Comparison of ENCODE assay signal across 2 cellular contexts in the genomic region with DNA sequence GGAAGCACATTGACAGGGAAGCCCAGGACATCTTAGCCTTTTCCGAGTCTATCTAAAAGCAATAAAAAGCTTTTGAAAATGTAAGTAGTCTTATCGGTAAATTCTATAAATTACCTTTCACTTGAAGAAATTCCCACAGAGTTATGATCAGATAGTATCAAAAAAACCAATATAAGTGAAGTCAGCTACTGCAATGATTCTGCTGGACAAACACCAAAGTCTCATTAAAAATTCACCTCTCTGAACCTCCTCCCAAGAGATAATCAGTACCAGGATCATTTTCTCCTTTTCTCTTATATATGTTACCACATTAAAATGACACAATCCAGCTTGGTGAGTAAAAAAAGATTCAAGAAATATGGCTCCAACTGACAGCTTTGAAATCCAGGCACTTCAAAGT.
A peak's percentile ranks its signal among the peaks of the same experiment; 100 is the strongest.
TF ChIP-seq lines count a peak whose summit lies in the region.

No MANE protein-coding gene starts in this region.

TF ChIP-seq in HEK293, 187 proteins besides CTCF, POLR2A, EP300 and RAD21 (continued from another document and continues in another):
- TF ChIP-seq, protein P1, sequence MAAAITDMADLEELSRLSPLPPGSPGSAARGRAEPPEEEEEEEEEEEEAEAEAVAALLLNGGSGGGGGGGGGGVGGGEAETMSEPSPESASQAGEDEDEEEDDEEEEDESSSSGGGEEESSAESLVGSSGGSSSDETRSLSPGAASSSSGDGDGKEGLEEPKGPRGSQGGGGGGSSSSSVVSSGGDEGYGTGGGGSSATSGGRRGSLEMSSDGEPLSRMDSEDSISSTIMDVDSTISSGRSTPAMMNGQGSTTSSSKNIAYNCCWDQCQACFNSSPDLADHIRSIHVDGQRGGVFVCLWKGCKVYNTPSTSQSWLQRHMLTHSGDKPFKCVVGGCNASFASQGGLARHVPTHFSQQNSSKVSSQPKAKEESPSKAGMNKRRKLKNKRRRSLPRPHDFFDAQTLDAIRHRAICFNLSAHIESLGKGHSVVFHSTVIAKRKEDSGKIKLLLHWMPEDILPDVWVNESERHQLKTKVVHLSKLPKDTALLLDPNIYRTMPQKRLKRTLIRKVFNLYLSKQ (tag by site-specific recombination; IDR thresholded peaks at IDR 0.05; ENCODE audit: borderline replicate concordance), result no peak
- no peak for TF ChIP-seq ZNF843 (tag by site-specific recombination; IDR thresholded peaks at IDR 0.05)
- no peak for TF ChIP-seq ZNF175 (tag by site-specific recombination; IDR thresholded peaks at IDR 0.05)
- TF ChIP-seq ZNF350 (tag by site-specific recombination; IDR thresholded peaks at IDR 0.05), result no peak
- TF ChIP-seq, protein P2, sequence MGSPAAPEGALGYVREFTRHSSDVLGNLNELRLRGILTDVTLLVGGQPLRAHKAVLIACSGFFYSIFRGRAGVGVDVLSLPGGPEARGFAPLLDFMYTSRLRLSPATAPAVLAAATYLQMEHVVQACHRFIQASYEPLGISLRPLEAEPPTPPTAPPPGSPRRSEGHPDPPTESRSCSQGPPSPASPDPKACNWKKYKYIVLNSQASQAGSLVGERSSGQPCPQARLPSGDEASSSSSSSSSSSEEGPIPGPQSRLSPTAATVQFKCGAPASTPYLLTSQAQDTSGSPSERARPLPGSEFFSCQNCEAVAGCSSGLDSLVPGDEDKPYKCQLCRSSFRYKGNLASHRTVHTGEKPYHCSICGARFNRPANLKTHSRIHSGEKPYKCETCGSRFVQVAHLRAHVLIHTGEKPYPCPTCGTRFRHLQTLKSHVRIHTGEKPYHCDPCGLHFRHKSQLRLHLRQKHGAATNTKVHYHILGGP (tag by site-specific recombination; IDR thresholded peaks at IDR 0.05), result no peak
- TF ChIP-seq, protein P3, sequence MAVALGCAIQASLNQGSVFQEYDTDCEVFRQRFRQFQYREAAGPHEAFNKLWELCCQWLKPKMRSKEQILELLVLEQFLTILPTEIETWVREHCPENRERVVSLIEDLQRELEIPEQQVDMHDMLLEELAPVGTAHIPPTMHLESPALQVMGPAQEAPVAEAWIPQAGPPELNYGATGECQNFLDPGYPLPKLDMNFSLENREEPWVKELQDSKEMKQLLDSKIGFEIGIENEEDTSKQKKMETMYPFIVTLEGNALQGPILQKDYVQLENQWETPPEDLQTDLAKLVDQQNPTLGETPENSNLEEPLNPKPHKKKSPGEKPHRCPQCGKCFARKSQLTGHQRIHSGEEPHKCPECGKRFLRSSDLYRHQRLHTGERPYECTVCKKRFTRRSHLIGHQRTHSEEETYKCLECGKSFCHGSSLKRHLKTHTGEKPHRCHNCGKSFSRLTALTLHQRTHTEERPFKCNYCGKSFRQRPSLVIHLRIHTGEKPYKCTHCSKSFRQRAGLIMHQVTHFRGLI (tag by site-specific recombination; IDR thresholded peaks at IDR 0.05), result no peak
- TF ChIP-seq, protein P4, sequence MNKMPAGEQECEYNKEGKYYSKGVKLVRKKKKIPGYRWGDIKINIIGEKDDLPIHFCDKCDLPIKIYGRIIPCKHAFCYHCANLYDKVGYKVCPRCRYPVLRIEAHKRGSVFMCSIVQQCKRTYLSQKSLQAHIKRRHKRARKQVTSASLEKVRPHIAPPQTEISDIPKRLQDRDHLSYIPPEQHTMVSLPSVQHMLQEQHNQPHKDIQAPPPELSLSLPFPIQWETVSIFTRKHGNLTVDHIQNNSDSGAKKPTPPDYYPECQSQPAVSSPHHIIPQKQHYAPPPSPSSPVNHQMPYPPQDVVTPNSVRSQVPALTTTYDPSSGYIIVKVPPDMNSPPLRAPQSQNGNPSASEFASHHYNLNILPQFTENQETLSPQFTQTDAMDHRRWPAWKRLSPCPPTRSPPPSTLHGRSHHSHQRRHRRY (tag by site-specific recombination; IDR thresholded peaks at IDR 0.05), result no peak
- TF ChIP-seq ZSCAN30 (tag by site-specific recombination; IDR thresholded peaks at IDR 0.05), result no peak
- TF ChIP-seq, protein P5, sequence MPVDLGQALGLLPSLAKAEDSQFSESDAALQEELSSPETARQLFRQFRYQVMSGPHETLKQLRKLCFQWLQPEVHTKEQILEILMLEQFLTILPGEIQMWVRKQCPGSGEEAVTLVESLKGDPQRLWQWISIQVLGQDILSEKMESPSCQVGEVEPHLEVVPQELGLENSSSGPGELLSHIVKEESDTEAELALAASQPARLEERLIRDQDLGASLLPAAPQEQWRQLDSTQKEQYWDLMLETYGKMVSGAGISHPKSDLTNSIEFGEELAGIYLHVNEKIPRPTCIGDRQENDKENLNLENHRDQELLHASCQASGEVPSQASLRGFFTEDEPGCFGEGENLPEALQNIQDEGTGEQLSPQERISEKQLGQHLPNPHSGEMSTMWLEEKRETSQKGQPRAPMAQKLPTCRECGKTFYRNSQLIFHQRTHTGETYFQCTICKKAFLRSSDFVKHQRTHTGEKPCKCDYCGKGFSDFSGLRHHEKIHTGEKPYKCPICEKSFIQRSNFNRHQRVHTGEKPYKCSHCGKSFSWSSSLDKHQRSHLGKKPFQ (tag by site-specific recombination; IDR thresholded peaks at IDR 0.05), result no peak
- TF ChIP-seq TCF7L2 (IDR thresholded peaks at IDR 0.05; ENCODE audit: borderline replicate concordance, low read depth, low read length), result peak; percentile 55; the same call in 1 of the 2 replicates
- TF ChIP-seq, protein P6, sequence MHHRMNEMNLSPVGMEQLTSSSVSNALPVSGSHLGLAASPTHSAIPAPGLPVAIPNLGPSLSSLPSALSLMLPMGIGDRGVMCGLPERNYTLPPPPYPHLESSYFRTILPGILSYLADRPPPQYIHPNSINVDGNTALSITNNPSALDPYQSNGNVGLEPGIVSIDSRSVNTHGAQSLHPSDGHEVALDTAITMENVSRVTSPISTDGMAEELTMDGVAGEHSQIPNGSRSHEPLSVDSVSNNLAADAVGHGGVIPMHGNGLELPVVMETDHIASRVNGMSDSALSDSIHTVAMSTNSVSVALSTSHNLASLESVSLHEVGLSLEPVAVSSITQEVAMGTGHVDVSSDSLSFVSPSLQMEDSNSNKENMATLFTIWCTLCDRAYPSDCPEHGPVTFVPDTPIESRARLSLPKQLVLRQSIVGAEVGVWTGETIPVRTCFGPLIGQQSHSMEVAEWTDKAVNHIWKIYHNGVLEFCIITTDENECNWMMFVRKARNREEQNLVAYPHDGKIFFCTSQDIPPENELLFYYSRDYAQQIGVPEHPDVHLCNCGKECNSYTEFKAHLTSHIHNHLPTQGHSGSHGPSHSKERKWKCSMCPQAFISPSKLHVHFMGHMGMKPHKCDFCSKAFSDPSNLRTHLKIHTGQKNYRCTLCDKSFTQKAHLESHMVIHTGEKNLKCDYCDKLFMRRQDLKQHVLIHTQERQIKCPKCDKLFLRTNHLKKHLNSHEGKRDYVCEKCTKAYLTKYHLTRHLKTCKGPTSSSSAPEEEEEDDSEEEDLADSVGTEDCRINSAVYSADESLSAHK (tag by site-specific recombination; IDR thresholded peaks at IDR 0.05), result no peak

TF ChIP-seq in neural cell, 6 proteins besides CTCF, POLR2A, EP300 and RAD21:
- TF ChIP-seq, protein P7, sequence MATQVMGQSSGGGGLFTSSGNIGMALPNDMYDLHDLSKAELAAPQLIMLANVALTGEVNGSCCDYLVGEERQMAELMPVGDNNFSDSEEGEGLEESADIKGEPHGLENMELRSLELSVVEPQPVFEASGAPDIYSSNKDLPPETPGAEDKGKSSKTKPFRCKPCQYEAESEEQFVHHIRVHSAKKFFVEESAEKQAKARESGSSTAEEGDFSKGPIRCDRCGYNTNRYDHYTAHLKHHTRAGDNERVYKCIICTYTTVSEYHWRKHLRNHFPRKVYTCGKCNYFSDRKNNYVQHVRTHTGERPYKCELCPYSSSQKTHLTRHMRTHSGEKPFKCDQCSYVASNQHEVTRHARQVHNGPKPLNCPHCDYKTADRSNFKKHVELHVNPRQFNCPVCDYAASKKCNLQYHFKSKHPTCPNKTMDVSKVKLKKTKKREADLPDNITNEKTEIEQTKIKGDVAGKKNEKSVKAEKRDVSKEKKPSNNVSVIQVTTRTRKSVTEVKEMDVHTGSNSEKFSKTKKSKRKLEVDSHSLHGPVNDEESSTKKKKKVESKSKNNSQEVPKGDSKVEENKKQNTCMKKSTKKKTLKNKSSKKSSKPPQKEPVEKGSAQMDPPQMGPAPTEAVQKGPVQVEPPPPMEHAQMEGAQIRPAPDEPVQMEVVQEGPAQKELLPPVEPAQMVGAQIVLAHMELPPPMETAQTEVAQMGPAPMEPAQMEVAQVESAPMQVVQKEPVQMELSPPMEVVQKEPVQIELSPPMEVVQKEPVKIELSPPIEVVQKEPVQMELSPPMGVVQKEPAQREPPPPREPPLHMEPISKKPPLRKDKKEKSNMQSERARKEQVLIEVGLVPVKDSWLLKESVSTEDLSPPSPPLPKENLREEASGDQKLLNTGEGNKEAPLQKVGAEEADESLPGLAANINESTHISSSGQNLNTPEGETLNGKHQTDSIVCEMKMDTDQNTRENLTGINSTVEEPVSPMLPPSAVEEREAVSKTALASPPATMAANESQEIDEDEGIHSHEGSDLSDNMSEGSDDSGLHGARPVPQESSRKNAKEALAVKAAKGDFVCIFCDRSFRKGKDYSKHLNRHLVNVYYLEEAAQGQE (IDR thresholded peaks at IDR 0.05; ENCODE audit: borderline replicate concordance), result no peak
- TF ChIP-seq POLR2AphosphoS5 (IDR thresholded peaks at IDR 0.05), result no peak
- no peak for TF ChIP-seq EZH2 (IDR thresholded peaks at IDR 0.05; ENCODE audit: borderline replicate concordance, insufficient read depth, low read length, poor library complexity, severe bottlenecking)
- TF ChIP-seq SMC3 (conservative IDR thresholded peaks at IDR 0.05; ENCODE audit: poor library complexity), result no peak
- no peak for TF ChIP-seq TAF1 (IDR thresholded peaks at IDR 0.05; ENCODE audit: low read depth)
- no peak for TF ChIP-seq MXI1 (conservative IDR thresholded peaks at IDR 0.05; ENCODE audit: poor library complexity, severe bottlenecking)
TF ChIP-seq in neural cell: peak in this region for 0.
